8 cellular contexts compared by ENCODE assay signal in the genomic region with DNA sequence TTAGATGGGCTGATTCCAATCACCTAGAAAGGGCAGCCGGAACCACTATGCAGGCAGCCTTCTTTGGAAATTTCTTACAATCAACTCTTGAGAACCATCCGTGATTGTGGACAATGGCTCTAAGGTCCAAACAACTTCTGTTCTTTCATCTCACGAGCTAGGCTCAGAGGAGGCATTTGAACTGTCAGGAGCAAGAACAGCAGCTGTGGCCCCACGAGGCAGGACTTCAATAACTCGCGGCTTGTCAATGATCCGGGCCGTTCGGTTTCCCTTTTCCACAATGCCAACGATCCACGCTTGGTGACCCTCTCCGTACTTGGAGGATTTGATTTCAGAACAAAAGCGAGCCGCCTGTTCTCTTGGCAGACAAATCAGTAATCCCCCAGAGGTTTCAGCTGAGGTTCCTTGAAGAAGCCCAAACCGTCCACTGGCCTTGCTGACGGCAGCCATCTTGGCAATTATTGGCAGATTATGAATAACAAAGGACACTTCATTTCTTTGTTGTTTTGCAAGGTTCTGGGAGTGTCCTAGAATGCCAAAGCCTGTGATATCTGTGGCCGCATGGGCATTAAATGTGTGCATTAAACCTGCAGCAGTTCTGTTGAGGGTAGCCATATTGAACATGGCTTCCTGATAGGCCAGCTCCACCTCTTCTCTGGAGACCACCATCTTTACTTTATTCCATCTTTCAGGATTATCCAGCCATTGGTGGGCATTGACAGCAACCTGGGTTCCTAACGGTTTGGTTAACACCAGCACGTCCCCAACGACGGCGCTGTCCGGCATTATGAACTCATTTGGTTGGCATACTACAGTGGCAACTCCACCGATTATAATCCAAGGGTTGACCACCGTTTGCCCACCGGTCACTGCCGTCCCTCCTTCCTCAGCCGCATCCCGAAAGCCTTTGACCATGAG. TPM values are rescaled to one million over a fixed set of nuclear protein-coding genes. Genes with fewer than 3 reads are reported as not detected.
DNase-seq lines count a peak whose midpoint lies in the region; ATAC-seq, FAIRE-seq and TF ChIP-seq lines count a peak whose summit lies in the region.

No MANE protein-coding gene starts in this region.

- H3K27ac ChIP-seq in heart left ventricle (peak overlapping the region in 10 of 12 donors; percentile 91 to 100 (median 96)), uterus (peak overlapping the region; percentile 92 to 93)

- no peak for ATAC-seq in heart left ventricle
- no peak for ATAC-seq in Right ventricle myocardium superior (ENCODE audit: poor library complexity)
- no peak for ATAC-seq in memory B cell (ENCODE audit: low read depth)
- no peak for ATAC-seq in omental fat pad (ENCODE audit: low FRiP score)

- FAIRE-seq in GM12892 (lab: Jason Lieb, UNC), result no peak

- WGBS in heart left ventricle, 4 donors, result 94 to 95% (median 95%) methylated on average over 29 of the region's 29 CpGs

- no peak for TF ChIP-seq POLR2A in heart left ventricle (IDR thresholded peaks at IDR 0.05)
- no peak for TF ChIP-seq POLR2A in uterus (IDR thresholded peaks at IDR 0.05)
- no peak for TF ChIP-seq POLR2A in GM12892 (IDR thresholded peaks at IDR 0.05; ENCODE audit: low read depth, low read length)

- H3K9me3 ChIP-seq in heart left ventricle, result no peaks in the 10 kb centered on the region
- H3K9me3 ChIP-seq in uterus, result no peaks in the 10 kb centered on the region

- H3K4me1 ChIP-seq in heart left ventricle (peaks cover 0 to 34% (median 17%) of the 10 kb centered on the region in 12 donors), uterus (no peaks in the 10 kb centered on the region)

- H3K27ac Mint-ChIP-seq in memory B cell, result peak overlapping the region; percentile 92

- peaks cover 10% of the 10 kb centered on the region for H3K36me3 Mint-ChIP-seq in memory B cell

- TF ChIP-seq CTCF in heart left ventricle (IDR thresholded peaks at IDR 0.05) (no peak), astrocyte of the spinal cord (IDR thresholded peaks at IDR 0.05; ENCODE audit: low read depth, low read length) (no peak), uterus (IDR thresholded peaks at IDR 0.05) (no peak), omental fat pad (IDR thresholded peaks at IDR 0.05) (no peak)

- no peaks in the 10 kb centered on the region for H3K27me3 Mint-ChIP-seq in memory B cell

- no peaks in the 10 kb centered on the region for H3K9me3 Mint-ChIP-seq in memory B cell

- H3K4me3 ChIP-seq in heart left ventricle, result peak overlapping the region; percentile 72 to 97 (median 86)
- peak overlapping the region; percentile 77 for H3K4me3 ChIP-seq in astrocyte of the spinal cord (ENCODE audit: low read depth, low read length)
- peak overlapping the region; percentile 91 to 96 for H3K4me3 ChIP-seq in uterus

- H3K36me3 ChIP-seq in heart left ventricle (peaks cover 0 to 23% (median 6%) of the 10 kb centered on the region in 9 donors), uterus (no peaks in the 10 kb centered on the region)

- DNase-seq in heart left ventricle (no peak), Right ventricle myocardium superior (no peak), astrocyte of the spinal cord (ENCODE audit: low read depth, low spot score) (no peak), memory B cell (ENCODE audit: low spot score in 2 of 2) (no peak), uterus (no peak), GM12892 (ENCODE audit: insufficient read length) (no peak), omental fat pad (ENCODE audit: low spot score) (no peak), epidermal melanocyte (ENCODE audit: insufficient read length, low spot score) (no peak)

- peak overlapping the region; percentile 93 for H3K4me3 Mint-ChIP-seq in memory B cell

- H3K4me1 Mint-ChIP-seq in memory B cell, result peaks cover 26% of the 10 kb centered on the region

- H3K27me3 ChIP-seq in heart left ventricle (no peaks in the 10 kb centered on the region), uterus (no peaks in the 10 kb centered on the region)

- intact Hi-C loops in heart left ventricle (cut with DNase I) (loop anchor here (1.0 to 10.0 kb wide), 8 partner anchors 14 to 173 kb away; a partner anchor contains a TSS), Right ventricle myocardium superior (cut with DNase I) (loop anchor here (10.0 kb wide), 1 partner anchor 80 kb away; a partner anchor contains a TSS), uterus (cut with DNase I; ENCODE audit: low total_unique reads) (no loop called here)

- in situ Hi-C loops in astrocyte of the spinal cord (cut with HindIII; ENCODE audit: low sequenced_read_pairs), result no loop called here

RNA-seq across cellular contexts. Expression of a gene that starts 1.2 kb away (rescaled TPM):
- 10 to 100 TPM; 15.1 to 46.2 (median 30.0) TPM for total RNA-seq in heart left ventricle
- 10 to 100 TPM; 18.9 to 62.8 TPM for polyA plus RNA-seq in heart left ventricle
- 28.6 TPM for total RNA-seq in Right ventricle myocardium superior
- 10 to 100 TPM; 13.6 to 30.9 (median 17.1) TPM for total RNA-seq in uterus
- 44.8 TPM for polyA plus RNA-seq in GM12892 (2012; ENCODE audit: missing spikeins)
- total RNA-seq in omental fat pad, result 10 to 100 TPM; 22.8 to 42.9 (median 32.1) TPM

RNA-seq across cellular contexts. Expression of a gene that starts 14.7 kb away (rescaled TPM):
- total RNA-seq in heart left ventricle (10 to 100 TPM; 18.9 to 32.6 (median 28.4) TPM), Right ventricle myocardium superior (38.4 TPM), uterus (10 to 100 TPM; 10.2 to 51.5 (median 28.7) TPM), omental fat pad (10 to 100 TPM in 3 of 4 donors, 1 to 10 TPM in 1; 9.8 to 24.0 (median 14.8) TPM)
- polyA plus RNA-seq in heart left ventricle, result 10 to 100 TPM; 13.8 to 68.7 TPM
- 96.4 TPM for polyA plus RNA-seq in GM12892 (2012; ENCODE audit: missing spikeins)

RNA-seq across cellular contexts. Expression of a gene that starts 28.1 kb away (rescaled TPM):
- total RNA-seq in heart left ventricle, result 10 to 100 TPM in 2 of 9 donors, 1 to 10 TPM in 4, under 1 TPM in 3; 0.25 to 29.5 (median 1.8) TPM
- 1 to 10 TPM in 1 of 2 donors, under 1 TPM in 1; 0.47 to 1.3 TPM for polyA plus RNA-seq in heart left ventricle
- 1.5 TPM for total RNA-seq in Right ventricle myocardium superior
- 1 to 10 TPM in 3 of 4 donors, not detected in 1; 3.6 to 5.6 (median 4.7) TPM for total RNA-seq in uterus
- polyA plus RNA-seq in GM12892 (2012; ENCODE audit: missing spikeins), result 47.8 TPM
- total RNA-seq in omental fat pad, result 10 to 100 TPM in 1 of 4 donors, 1 to 10 TPM in 3; 1.5 to 20.2 (median 6.3) TPM

RNA-seq across cellular contexts. Expression of a gene that starts 37.1 kb away (rescaled TPM):
- total RNA-seq in heart left ventricle (10 to 100 TPM in 2 of 9 donors, 1 to 10 TPM in 7; 4.8 to 18.8 (median 6.8) TPM), Right ventricle myocardium superior (6.2 TPM), uterus (10 to 100 TPM; 12.2 to 75.3 (median 25.6) TPM), omental fat pad (10 to 100 TPM in 2 of 4 donors, 1 to 10 TPM in 2; 8.3 to 13.6 (median 9.9) TPM)
- polyA plus RNA-seq in heart left ventricle, result 10 to 100 TPM in 1 of 2 donors, 1 to 10 TPM in 1; 4.4 to 13.6 TPM
- polyA plus RNA-seq in GM12892 (2012; ENCODE audit: missing spikeins), result 1.3 TPM

RNA-seq across cellular contexts. Expression of a gene that starts 49.3 kb away (rescaled TPM):
- total RNA-seq in heart left ventricle, result 10 to 100 TPM in 1 of 9 donors, 1 to 10 TPM in 8; 4.1 to 10.3 (median 5.9) TPM
- 10 to 100 TPM in 1 of 2 donors, 1 to 10 TPM in 1; 3.1 to 11.0 TPM for polyA plus RNA-seq in heart left ventricle
- total RNA-seq in Right ventricle myocardium superior, result 5.1 TPM
- 10 to 100 TPM in 3 of 4 donors, 1 to 10 TPM in 1; 2.6 to 21.0 (median 12.7) TPM for total RNA-seq in uterus
- polyA plus RNA-seq in GM12892 (2012; ENCODE audit: missing spikeins), result 3.1 TPM
- total RNA-seq in omental fat pad, result 1 to 10 TPM; 3.4 to 5.4 (median 4.9) TPM
